In genomic region chr7:152432735-152433134, GRCh38 we compare ENCODE assay signal across 8 cellular contexts. TPM values are rescaled to one million over a fixed set of nuclear protein-coding genes. Genes with fewer than 3 reads are reported as not detected.
A peak's percentile ranks its signal among the peaks of the same experiment; 100 is the strongest.
DNase-seq lines count a peak whose midpoint lies in the region; ATAC-seq, FAIRE-seq and TF ChIP-seq lines count a peak whose summit lies in the region.
"Not testable (repeated sequence)": the region's sequence is repeated elsewhere in the genome, so short reads cannot be mapped to it uniquely, and the experiment has no call there.

No MANE protein-coding gene starts in this region.

- H3K79me2 ChIP-seq in GM23338 (replicated peaks; ENCODE audit: insufficient read depth) (peaks cover 71% of the 10 kb centered on the region), OCI-LY7 (ENCODE audit: insufficient read depth, low read depth, low read length) (peaks cover 74% of the 10 kb centered on the region), GM12878 (ENCODE audit: control insufficient read depth, insufficient read depth, low read length) (peaks cover 77% of the 10 kb centered on the region), neural cell (replicated peaks; ENCODE audit: insufficient read depth, low read length) (peaks cover 55% of the 10 kb centered on the region)

- not testable (repeated sequence) for H3K4me3 Mint-ChIP-seq in GM23338
- H3K4me3 Mint-ChIP-seq in activated CD8-positive, alpha-beta T cell treated with anti-CD3 and anti-CD28 coated beads, Interleukin-2, amount 10 ng/mL, durations not matched to agents 7 days and 5 days, result peak overlapping the region; percentile 88
- peak overlapping the region; percentile 5 for H3K4me3 Mint-ChIP-seq in stimulated activated memory B cell treated with anti-CD40 and anti-IgM and Interleukin-4, amounts not matched to agents 10 μg/mL and 1 μg/mL and 100 μg/mL, for 72 hours

- FAIRE-seq in GM12878 (lab: Jason Lieb, UNC), result not testable (repeated sequence)

- peaks cover 15% of the 10 kb centered on the region for H3K27me3 Mint-ChIP-seq in GM23338 (ENCODE audit: insufficient read depth, low read depth, poor library complexity)
- H3K27me3 Mint-ChIP-seq in activated CD8-positive, alpha-beta T cell treated with anti-CD3 and anti-CD28 coated beads, Interleukin-2, amount 10 ng/mL, durations not matched to agents 7 days and 5 days (ENCODE audit: low read depth); stimulated activated memory B cell treated with anti-CD40 and anti-IgM and Interleukin-4, amounts not matched to agents 10 μg/mL and 1 μg/mL and 100 μg/mL, for 72 hours: not testable (repeated sequence)

- peak overlapping the region; percentile 93 for H3K4me2 ChIP-seq in BLaER1
- peak overlapping the region; percentile 97 for H3K4me2 ChIP-seq in GM23338
- peak overlapping the region; percentile 91 for H3K4me2 ChIP-seq in OCI-LY7 (ENCODE audit: low read length)
- peak overlapping the region; percentile 75 for H3K4me2 ChIP-seq in GM12878 (ENCODE audit: control insufficient read depth, insufficient read depth)
- not testable (repeated sequence) for H3K4me2 ChIP-seq in neural cell (ENCODE audit: low read length)

- not testable (repeated sequence) for TF ChIP-seq POLR2A in GM12878 (IDR thresholded peaks at IDR 0.05; ENCODE audit: low read depth, low read length)

- 0 out of 2 replicates have a peak overlapping the region, but pooled peaks have one; percentile 45 for H3K9ac ChIP-seq in BLaER1
- H3K9ac ChIP-seq in GM12878 (ENCODE audit: control insufficient read depth, insufficient read depth, low read length), result peak overlapping the region; percentile 60
- not testable (repeated sequence) for H3K9ac ChIP-seq in neural cell (ENCODE audit: low read length)

- H3K4me3 ChIP-seq in BLaER1 (peak overlapping the region; percentile 86), GM23338 (peak overlapping the region; percentile 87; the same call in 1 of the 2 replicates), OCI-LY7 (ENCODE audit: low read depth, low read length, poor library complexity, severe bottlenecking) (peak overlapping the region; percentile 100), GM12878 (peak overlapping the region; percentile 92), foreskin fibroblast (ENCODE audit: low read depth in 1 of 2, low read length in 2 of 2) (peak overlapping the region; percentile 64 to 79), neural cell (ENCODE audit: low read length) (peak overlapping the region; percentile 69)

- not testable (repeated sequence) for ATAC-seq in GM23338; activated CD8-positive, alpha-beta T cell treated with anti-CD3 and anti-CD28 coated beads, Interleukin-2, amount 10 ng/mL, durations not matched to agents 7 days and 5 days; GM12878; stimulated activated memory B cell treated with anti-CD40 and anti-IgM and Interleukin-4, amounts not matched to agents 10 μg/mL and 1 μg/mL and 100 μg/mL, for 72 hours

- TF ChIP-seq CTCF in GM23338 (conservative IDR thresholded peaks at IDR 0.05; ENCODE audit: low read depth in 2 of 2); OCI-LY7 (conservative IDR thresholded peaks at IDR 0.05; ENCODE audit: low read length); GM12878 (IDR thresholded peaks at IDR 0.05 in 2 of 3, conservative IDR thresholded peaks at IDR 0.05 in 1 of 3; ENCODE audit: control insufficient read depth in 2 of 3, extremely low read depth in 1 of 3, insufficient read depth in 1 of 3, low read depth in 3 of 3, low read length in 3 of 3); foreskin fibroblast (IDR thresholded peaks at IDR 0.05; ENCODE audit: low read depth, low read length); neural cell (IDR thresholded peaks at IDR 0.05; ENCODE audit: poor library complexity, severe bottlenecking): not testable (repeated sequence)

- not testable (repeated sequence) for H3K9me3 Mint-ChIP-seq in GM23338; activated CD8-positive, alpha-beta T cell treated with anti-CD3 and anti-CD28 coated beads, Interleukin-2, amount 10 ng/mL, durations not matched to agents 7 days and 5 days (ENCODE audit: insufficient read depth); stimulated activated memory B cell treated with anti-CD40 and anti-IgM and Interleukin-4, amounts not matched to agents 10 μg/mL and 1 μg/mL and 100 μg/mL, for 72 hours

- peaks cover 37% of the 10 kb centered on the region for H3K4me1 Mint-ChIP-seq in GM23338
- peaks cover 32% of the 10 kb centered on the region for H3K4me1 Mint-ChIP-seq in activated CD8-positive, alpha-beta T cell treated with anti-CD3 and anti-CD28 coated beads, Interleukin-2, amount 10 ng/mL, durations not matched to agents 7 days and 5 days (ENCODE audit: low read depth)
- peaks cover 55% of the 10 kb centered on the region for H3K4me1 Mint-ChIP-seq in stimulated activated memory B cell treated with anti-CD40 and anti-IgM and Interleukin-4, amounts not matched to agents 10 μg/mL and 1 μg/mL and 100 μg/mL, for 72 hours

- H3K9me3 ChIP-seq in BLaER1; OCI-LY7 (ENCODE audit: low read length); GM12878 (replicated peaks; ENCODE audit: control insufficient read depth, insufficient read depth, low read length); neural cell (ENCODE audit: low read length): not testable (repeated sequence)

- not testable (repeated sequence) for TF ChIP-seq RAD21 in GM12878 (IDR thresholded peaks at IDR 0.05; ENCODE audit: insufficient read depth, low read depth, low read length); neural cell (conservative IDR thresholded peaks at IDR 0.05)

- CTCF ChIA-PET in OCI-LY7 (lab: Charles Lee; ENCODE audit: unreplicated experiment); activated CD8-positive, alpha-beta T cell treated with anti-CD3 and anti-CD28 coated beads, Interleukin-2, amount 10 ng/mL, durations not matched to agents 7 days and 5 days (lab: Charles Lee): not testable (repeated sequence)
- CTCF ChIA-PET in GM12878 (lab: Yijun Ruan, JAX), result interaction anchor here (1.4 to 3.8 kb wide), 2 partner anchors 92 to 96 kb away, joined by 3 to 26 read pairs; no protein-coding TSS in a partner anchor

- not testable (repeated sequence) for H3K27me3 ChIP-seq in BLaER1; GM12878 (replicated peaks in 1 of 2; ENCODE audit: control insufficient read depth in 2 of 2, insufficient read depth in 2 of 2, low read length in 1 of 2); neural cell (ENCODE audit: insufficient read depth, low read depth, low read length)
- H3K27me3 ChIP-seq in GM23338 (ENCODE audit: insufficient read depth), result peaks cover 21% of the 10 kb centered on the region

- TF ChIP-seq EP300 in GM12878 (IDR thresholded peaks at IDR 0.05; ENCODE audit: borderline replicate concordance in 1 of 2, control insufficient read depth in 1 of 2, low read depth in 2 of 2, low read length in 2 of 2); neural cell (conservative IDR thresholded peaks at IDR 0.05; ENCODE audit: poor library complexity, severe bottlenecking): not testable (repeated sequence)

- POLR2A ChIA-PET in OCI-LY7 (lab: Charles Lee) (interaction anchor here (0.6 to 1.2 kb wide), 2 partner anchors 66 to 96 kb away, joined by 3 to 6 read pairs; no protein-coding TSS in a partner anchor), GM12878 (lab: Charles Lee) (interaction anchor here (0.6 to 1.2 kb wide), 2 partner anchors 74 to 93 kb away, joined by 3 read pairs; no protein-coding TSS in a partner anchor)
- POLR2A ChIA-PET in activated CD8-positive, alpha-beta T cell treated with anti-CD3 and anti-CD28 coated beads, Interleukin-2, amount 10 ng/mL, durations not matched to agents 7 days and 5 days (lab: Charles Lee), result not testable (repeated sequence)

- DNase-seq in GM23338 (ENCODE audit: low spot score); activated CD8-positive, alpha-beta T cell treated with anti-CD3 and anti-CD28 coated beads, Interleukin-2, amount 10 ng/mL, durations not matched to agents 7 days and 5 days; GM12878 (ENCODE audit: low read depth, low spot score); foreskin fibroblast: not testable (repeated sequence)
- DNase-seq in OCI-LY7 (ENCODE audit: low spot score), result peak; percentile 19

- not testable (repeated sequence) for BruUV-seq in OCI-LY7 (replicated peaks; lab: Mats Ljungman, UMichigan); GM12878 (replicated peaks; lab: Mats Ljungman, UMichigan)

- H2AFZ ChIP-seq in GM23338; OCI-LY7 (ENCODE audit: low read length); GM12878 (ENCODE audit: control insufficient read depth, low read depth, low read length); neural cell (ENCODE audit: low read depth, low read length): not testable (repeated sequence)

- 51% methylated on average over 10 of the region's 10 CpGs for WGBS in GM12878 (ENCODE audit: insufficient coverage, insufficient replicate concordance, low lambda C conversion rate, missing lambda C conversion rate)

- H3F3A ChIP-seq in GM23338 (replicated peaks; ENCODE audit: low read depth); neural cell (ENCODE audit: insufficient read depth, low read length, poor library complexity, severe bottlenecking): not testable (repeated sequence)

- H4K20me1 ChIP-seq in BLaER1 (peaks cover 74% of the 10 kb centered on the region), GM23338 (replicated peaks; ENCODE audit: insufficient read depth) (peaks cover 26% of the 10 kb centered on the region), OCI-LY7 (ENCODE audit: insufficient read depth, low read length) (peaks cover 30% of the 10 kb centered on the region)
- not testable (repeated sequence) for H4K20me1 ChIP-seq in GM12878 (ENCODE audit: control insufficient read depth, insufficient read depth); neural cell (ENCODE audit: insufficient read depth)

- RAD21 ChIA-PET in GM12878 (lab: Charles Lee; ENCODE audit: unreplicated experiment), result interaction anchor here (1.0 to 2.1 kb wide), 4 partner anchors 91 to 274 kb away, joined by 4 to 16 read pairs (median 9); no protein-coding TSS in a partner anchor

- in situ Hi-C loops in GM12878 (cut with MboI), result not testable (repeated sequence)

- intact Hi-C loops in OCI-LY7 (cut with micrococcal nuclease; ENCODE audit: unreplicated experiment), result loop anchor here (10.0 kb wide), 2 partner anchors 242 to 1088 kb away; partner anchors contain the start of genes NUB1 and XRCC2
- intact Hi-C loops in GM12878 (cut with micrococcal nuclease; ENCODE audit: unreplicated experiment), result loop anchor here (5.0 to 10.0 kb wide), 2 partner anchors 115 to 242 kb away; partner anchors contain the start of gene XRCC2

- H3K27ac Mint-ChIP-seq in GM23338; activated CD8-positive, alpha-beta T cell treated with anti-CD3 and anti-CD28 coated beads, Interleukin-2, amount 10 ng/mL, durations not matched to agents 7 days and 5 days; stimulated activated memory B cell treated with anti-CD40 and anti-IgM and Interleukin-4, amounts not matched to agents 10 μg/mL and 1 μg/mL and 100 μg/mL, for 72 hours: not testable (repeated sequence)

- not testable (repeated sequence) for H3K27ac ChIP-seq in BLaER1; GM23338 (ENCODE audit: low read depth); GM12878 (ENCODE audit: control insufficient read depth, insufficient read depth); neural cell (ENCODE audit: low read length)
- peak overlapping the region; percentile 82 for H3K27ac ChIP-seq in OCI-LY7 (ENCODE audit: low read depth, low read length, poor library complexity, severe bottlenecking)

- not testable (repeated sequence) for H3K9me2 ChIP-seq in GM23338 (ENCODE audit: insufficient read depth); OCI-LY7 (ENCODE audit: insufficient read depth, low read length); neural cell (ENCODE audit: insufficient read depth, low read length)

- peaks cover 38% of the 10 kb centered on the region for H3K4me1 ChIP-seq in BLaER1
- peaks cover 51% of the 10 kb centered on the region for H3K4me1 ChIP-seq in GM23338 (ENCODE audit: insufficient read depth)
- peaks cover 47% of the 10 kb centered on the region for H3K4me1 ChIP-seq in OCI-LY7 (ENCODE audit: insufficient read depth, low read length, poor library complexity, severe bottlenecking)
- not testable (repeated sequence) for H3K4me1 ChIP-seq in GM12878 (ENCODE audit: control insufficient read depth, insufficient read depth, low read length)

- SMC1A ChIA-PET in GM12878 (lab: Charles Lee; ENCODE audit: uncharacterized antibody, unreplicated experiment), result interaction anchor here (1.2 to 1.5 kb wide), 2 partner anchors 8 to 119 kb away, joined by 5 to 6 read pairs; no protein-coding TSS in a partner anchor

- not testable (repeated sequence) for H3K36me3 Mint-ChIP-seq in GM23338 (ENCODE audit: low read depth); activated CD8-positive, alpha-beta T cell treated with anti-CD3 and anti-CD28 coated beads, Interleukin-2, amount 10 ng/mL, durations not matched to agents 7 days and 5 days (ENCODE audit: low read depth); stimulated activated memory B cell treated with anti-CD40 and anti-IgM and Interleukin-4, amounts not matched to agents 10 μg/mL and 1 μg/mL and 100 μg/mL, for 72 hours

- H3K36me3 ChIP-seq in BLaER1; GM23338 (ENCODE audit: insufficient read depth); OCI-LY7 (ENCODE audit: insufficient read depth, low read length); GM12878 (ENCODE audit: control insufficient read depth in 2 of 2, insufficient read depth in 2 of 2, low read length in 1 of 2); neural cell (ENCODE audit: insufficient read depth, low read length): not testable (repeated sequence)

RNA-seq across cellular contexts. Expression of gene KMT2C, which starts 3.1 kb away (rescaled TPM):
- total RNA-seq in GM23338 (2014; rRNA removed; shearing (Covaris generic)), result 29.9 and 39.0 TPM in 2 replicates
- polyA plus RNA-seq in GM23338 (2016; fragmentation: Nextera tagmentation; extraction: Ambion mirVana) (9.1 and 11.4 TPM in 2 replicates), GM12878 (2011; rRNA removed) (20.1 and 21.5 TPM in 2 replicates), GM12878 (2014; fragmentation: Illumina TruSeq; extraction: Trizol) (23.2 and 27.7 TPM in 2 replicates), GM12878 (2014; fragmentation: Nextera tagmentation; extraction: Ambion mirVana) (10 to 100 TPM in 1 of 2 experiments, 1 to 10 TPM in 1; 3.3 to 11.0 TPM), GM12878 (2014; rRNA removed) (16.4 and 19.7 TPM in 2 replicates), GM12878 (2016; fragmentation: Nextera tagmentation; extraction: Ambion mirVana) (10 to 100 TPM; 10.9 to 14.4 TPM), neural cell (29.8 and 32.8 TPM in 2 replicates)
- total RNA-seq in OCI-LY7 (2014; rRNA removed; shearing (Covaris generic)), result 47.5 and 51.9 TPM in 2 replicates
- total RNA-seq in OCI-LY7 (2022) (86.8 and 105 TPM in 2 replicates), GM12878 (2014; rRNA removed) (18.6 and 23.9 TPM in 2 replicates), GM12878 (2014; rRNA removed; fragmentation: Illumina TruSeq; extraction: Trizol) (22.5 and 24.4 TPM in 2 replicates), GM12878 (2021) (45.2 and 51.0 TPM in 2 replicates)
- total RNA-seq in activated CD8-positive, alpha-beta T cell treated with anti-CD3 and anti-CD28 coated beads, Interleukin-2, amount 10 ng/mL, durations not matched to agents 7 days and 5 days, result 10 to 100 TPM; 67.1 to 74.0 TPM
- total RNA-seq in GM12878 (2013; cell fraction: nucleolus; rRNA removed), result 533 and 539 TPM in 2 replicates
- 20.5 TPM for polyA plus RNA-seq in GM12878 (2011; ENCODE audit: low read depth)
- polyA plus RNA-seq in GM12878 (2011; cell fraction: cytosol; rRNA removed), result 19.0 and 25.0 TPM in 2 replicates
- 45.9 and 55.3 TPM in 2 replicates for polyA plus RNA-seq in GM12878 (2011; cell fraction: nucleus; rRNA removed)
- 18.9 and 21.4 TPM in 2 replicates for polyA plus RNA-seq in GM12878 (2012)
- polyA minus RNA-seq in GM12878 (2011; rRNA and poly(A)+ RNA removed), result 90.8 and 145 TPM in 2 replicates
- polyA minus RNA-seq in GM12878 (2011; cell fraction: cytosol; rRNA and poly(A)+ RNA removed), result 31.4 and 32.6 TPM in 2 replicates
- polyA minus RNA-seq in GM12878 (2011; cell fraction: nucleus; rRNA and poly(A)+ RNA removed), result 97.8 and 125 TPM in 2 replicates
- polyA minus RNA-seq in neural cell, result 89.1 and 131 TPM in 2 replicates
